In the genomic region with DNA sequence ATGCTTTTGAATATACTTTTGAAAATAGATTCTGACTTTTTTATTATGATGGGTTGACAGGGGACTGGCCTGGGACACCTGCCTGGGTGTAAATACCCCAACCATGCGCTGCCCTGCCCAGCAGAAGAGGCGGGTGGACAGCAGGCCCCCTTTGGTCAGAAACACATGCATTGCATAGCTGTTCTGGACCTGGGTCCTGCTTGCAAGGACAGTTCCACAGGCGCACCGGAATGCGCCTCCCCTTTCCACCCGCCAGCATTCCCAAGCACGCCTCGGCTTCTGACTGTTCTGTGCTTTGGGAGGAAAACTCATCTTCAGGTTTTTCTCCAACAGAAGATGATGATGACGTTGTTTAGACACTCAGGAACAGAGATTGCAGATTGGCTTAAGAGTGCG, we compare ENCODE assay signal across 1 cellular context.
TF ChIP-seq lines count a peak whose summit lies in the region.

No MANE protein-coding gene starts in this region.

TF ChIP-seq in K562, 482 proteins besides CTCF, POLR2A, EP300 and RAD21 (continued from another document):
- TF ChIP-seq, protein P1, sequence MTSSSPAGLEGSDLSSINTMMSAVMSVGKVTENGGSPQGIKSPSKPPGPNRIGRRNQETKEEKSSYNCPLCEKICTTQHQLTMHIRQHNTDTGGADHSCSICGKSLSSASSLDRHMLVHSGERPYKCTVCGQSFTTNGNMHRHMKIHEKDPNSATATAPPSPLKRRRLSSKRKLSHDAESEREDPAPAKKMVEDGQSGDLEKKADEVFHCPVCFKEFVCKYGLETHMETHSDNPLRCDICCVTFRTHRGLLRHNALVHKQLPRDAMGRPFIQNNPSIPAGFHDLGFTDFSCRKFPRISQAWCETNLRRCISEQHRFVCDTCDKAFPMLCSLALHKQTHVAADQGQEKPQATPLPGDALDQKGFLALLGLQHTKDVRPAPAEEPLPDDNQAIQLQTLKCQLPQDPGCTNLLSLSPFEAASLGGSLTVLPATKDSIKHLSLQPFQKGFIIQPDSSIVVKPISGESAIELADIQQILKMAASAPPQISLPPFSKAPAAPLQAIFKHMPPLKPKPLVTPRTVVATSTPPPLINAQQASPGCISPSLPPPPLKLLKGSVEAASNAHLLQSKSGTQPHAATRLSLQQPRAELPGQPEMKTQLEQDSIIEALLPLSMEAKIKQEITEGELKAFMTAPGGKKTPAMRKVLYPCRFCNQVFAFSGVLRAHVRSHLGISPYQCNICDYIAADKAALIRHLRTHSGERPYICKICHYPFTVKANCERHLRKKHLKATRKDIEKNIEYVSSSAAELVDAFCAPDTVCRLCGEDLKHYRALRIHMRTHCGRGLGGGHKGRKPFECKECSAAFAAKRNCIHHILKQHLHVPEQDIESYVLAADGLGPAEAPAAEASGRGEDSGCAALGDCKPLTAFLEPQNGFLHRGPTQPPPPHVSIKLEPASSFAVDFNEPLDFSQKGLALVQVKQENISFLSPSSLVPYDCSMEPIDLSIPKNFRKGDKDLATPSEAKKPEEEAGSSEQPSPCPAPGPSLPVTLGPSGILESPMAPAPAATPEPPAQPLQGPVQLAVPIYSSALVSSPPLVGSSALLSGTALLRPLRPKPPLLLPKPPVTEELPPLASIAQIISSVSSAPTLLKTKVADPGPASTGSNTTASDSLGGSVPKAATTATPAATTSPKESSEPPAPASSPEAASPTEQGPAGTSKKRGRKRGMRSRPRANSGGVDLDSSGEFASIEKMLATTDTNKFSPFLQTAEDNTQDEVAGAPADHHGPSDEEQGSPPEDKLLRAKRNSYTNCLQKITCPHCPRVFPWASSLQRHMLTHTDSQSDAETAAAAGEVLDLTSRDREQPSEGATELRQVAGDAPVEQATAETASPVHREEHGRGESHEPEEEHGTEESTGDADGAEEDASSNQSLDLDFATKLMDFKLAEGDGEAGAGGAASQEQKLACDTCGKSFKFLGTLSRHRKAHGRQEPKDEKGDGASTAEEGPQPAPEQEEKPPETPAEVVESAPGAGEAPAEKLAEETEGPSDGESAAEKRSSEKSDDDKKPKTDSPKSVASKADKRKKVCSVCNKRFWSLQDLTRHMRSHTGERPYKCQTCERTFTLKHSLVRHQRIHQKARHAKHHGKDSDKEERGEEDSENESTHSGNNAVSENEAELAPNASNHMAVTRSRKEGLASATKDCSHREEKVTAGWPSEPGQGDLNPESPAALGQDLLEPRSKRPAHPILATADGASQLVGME (CRISPR knock-in tag; IDR thresholded peaks at IDR 0.05): no peak
- TF ChIP-seq, protein P2, sequence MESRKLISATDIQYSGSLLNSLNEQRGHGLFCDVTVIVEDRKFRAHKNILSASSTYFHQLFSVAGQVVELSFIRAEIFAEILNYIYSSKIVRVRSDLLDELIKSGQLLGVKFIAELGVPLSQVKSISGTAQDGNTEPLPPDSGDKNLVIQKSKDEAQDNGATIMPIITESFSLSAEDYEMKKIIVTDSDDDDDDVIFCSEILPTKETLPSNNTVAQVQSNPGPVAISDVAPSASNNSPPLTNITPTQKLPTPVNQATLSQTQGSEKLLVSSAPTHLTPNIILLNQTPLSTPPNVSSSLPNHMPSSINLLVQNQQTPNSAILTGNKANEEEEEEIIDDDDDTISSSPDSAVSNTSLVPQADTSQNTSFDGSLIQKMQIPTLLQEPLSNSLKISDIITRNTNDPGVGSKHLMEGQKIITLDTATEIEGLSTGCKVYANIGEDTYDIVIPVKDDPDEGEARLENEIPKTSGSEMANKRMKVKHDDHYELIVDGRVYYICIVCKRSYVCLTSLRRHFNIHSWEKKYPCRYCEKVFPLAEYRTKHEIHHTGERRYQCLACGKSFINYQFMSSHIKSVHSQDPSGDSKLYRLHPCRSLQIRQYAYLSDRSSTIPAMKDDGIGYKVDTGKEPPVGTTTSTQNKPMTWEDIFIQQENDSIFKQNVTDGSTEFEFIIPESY (CRISPR knock-in tag; IDR thresholded peaks at IDR 0.05): peak; percentile 31; the same call in 1 of the 2 replicates
